Comparison of ENCODE assay signal across 23 cellular contexts in the genomic region with DNA sequence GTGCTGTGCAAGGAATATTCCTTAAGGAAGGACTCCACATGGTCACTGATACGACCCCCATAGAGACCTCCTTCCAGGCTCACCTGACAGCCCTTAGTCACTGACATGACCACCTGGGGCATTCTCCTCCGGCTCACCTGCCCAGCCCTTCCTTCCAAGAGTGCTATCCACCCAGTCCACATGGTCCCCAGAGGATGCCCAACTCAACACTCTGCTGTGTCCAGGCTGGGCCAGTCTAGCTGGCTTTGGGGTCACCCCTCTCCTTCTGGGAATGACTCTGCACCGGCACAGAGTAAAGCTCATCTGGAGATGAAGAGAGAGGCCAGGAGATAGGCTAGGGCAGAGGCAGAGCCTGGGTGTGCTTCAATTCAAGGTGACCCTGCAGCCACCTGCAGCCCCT.
DNase-seq lines count a peak whose midpoint lies in the region; ATAC-seq and TF ChIP-seq lines count a peak whose summit lies in the region.
"Had no signal": no experiment of that assay in that cellular context is flagged by ENCODE, and none has a peak within 500 bp of the region (broad histone marks: within the 10 kb centered on the region; RNA-seq: fewer than 3 reads in every experiment).

No MANE protein-coding gene starts in this region.

- H3K79me1 ChIP-seq in trophoblast cell (ENCODE audit: low read length) = no peaks in the 10 kb centered on the region

- H3K9me3 Mint-ChIP-seq in stimulated activated effector memory CD8-positive, alpha-beta T cell treated with anti-CD3 and anti-CD28 coated beads, Interleukin-12 subunit alpha, Interleukin-12 subunit beta, amount 100 ng/mL, for 72 hours = peaks cover 3% of the 10 kb centered on the region
- H3K9me3 Mint-ChIP-seq: CD4-positive, alpha-beta T cell had no signal

- POLR2A ChIA-PET in OCI-LY7 (lab: Charles Lee) = no interaction called here
- POLR2A ChIA-PET in A673 (lab: Charles Lee; ENCODE audit: low non-redundant PET) = no interaction called here

- no peaks in the 10 kb centered on the region for H3K27me3 ChIP-seq in right atrium auricular region
- no peaks in the 10 kb centered on the region for H3K27me3 ChIP-seq in trophoblast cell (ENCODE audit: insufficient read depth, low read length)
- H3K27me3 ChIP-seq in A673 (replicated peaks; ENCODE audit: insufficient read depth, low read depth, low read length, poor library complexity) = no peaks in the 10 kb centered on the region
- H3K27me3 ChIP-seq: BE2C; BLaER1 treated with 17β-estradiol and CSF1 and Interleukin-3, amounts not matched to agents 10 nM and 100 nM had no signal

- intact Hi-C loops in cardiac septum (cut with DNase I) (no loop called here), OCI-LY7 (cut with micrococcal nuclease; ENCODE audit: unreplicated experiment) (no loop called here), A673 (cut with micrococcal nuclease; ENCODE audit: unreplicated experiment) (no loop called here)

- H4K91ac ChIP-seq in trophoblast cell (ENCODE audit: low read depth, low read length) = no peak overlapping the region

- H3K4me1 ChIP-seq in right atrium auricular region = peaks cover 0 to 8% of the 10 kb centered on the region in 2 donors
- peaks cover 15 to 22% of the 10 kb centered on the region in 2 experiments for H3K4me1 ChIP-seq in trophoblast cell (ENCODE audit: control insufficient read depth in 1 of 2, insufficient read depth in 2 of 2, low read length in 2 of 2)
- H3K4me1 ChIP-seq in OCI-LY7 (ENCODE audit: insufficient read depth, low read length, poor library complexity, severe bottlenecking) = peaks cover 7% of the 10 kb centered on the region
- no peaks in the 10 kb centered on the region for H3K4me1 ChIP-seq in A673 (ENCODE audit: insufficient read depth, low read length, poor library complexity, severe bottlenecking)

- no CpG with 5 or more reads among the region's 3 CpGs for WGBS in trophoblast cell (ENCODE audit: extremely low coverage, insufficient coverage, insufficient read length)

- no peak overlapping the region for H3K9ac ChIP-seq in trophoblast cell (ENCODE audit: low read length)
- H3K9ac ChIP-seq: BLaER1 treated with 17β-estradiol and CSF1 and Interleukin-3, amounts not matched to agents 10 nM and 100 nM; GM23248 had no signal

- peak overlapping the region; percentile 33 for H3K14ac ChIP-seq in trophoblast cell (ENCODE audit: low read length)

- H3K4me2 ChIP-seq in trophoblast cell (ENCODE audit: low read length) (no peak overlapping the region), OCI-LY7 (ENCODE audit: low read length) (no peak overlapping the region)

- H3K27ac Mint-ChIP-seq in stimulated activated effector memory CD8-positive, alpha-beta T cell treated with anti-CD3 and anti-CD28 coated beads, Interleukin-12 subunit alpha, Interleukin-12 subunit beta, amount 100 ng/mL, for 72 hours = no peak overlapping the region
- H3K27ac Mint-ChIP-seq: CD4-positive, alpha-beta T cell; CD8-positive, alpha-beta memory T cell had no signal

- no peak overlapping the region for H3K4me3 ChIP-seq in right atrium auricular region
- no peak overlapping the region for H3K4me3 ChIP-seq in trophoblast cell (ENCODE audit: low read depth, low read length)
- no peak overlapping the region for H3K4me3 ChIP-seq in OCI-LY7 (ENCODE audit: low read depth, low read length, poor library complexity, severe bottlenecking)
- no peak overlapping the region for H3K4me3 ChIP-seq in A673 (ENCODE audit: low read depth, low read length, poor library complexity, severe bottlenecking)
- H3K4me3 ChIP-seq: BLaER1 treated with 17β-estradiol and CSF1 and Interleukin-3, amounts not matched to agents 10 nM and 100 nM; GM23248 had no signal

- H2BK120ac ChIP-seq in trophoblast cell (ENCODE audit: insufficient read depth, low read length, poor library complexity) = no peak overlapping the region

- peaks cover 88% of the 10 kb centered on the region for H3K36me3 ChIP-seq in right atrium auricular region
- peaks cover 78 to 84% of the 10 kb centered on the region in 2 experiments for H3K36me3 ChIP-seq in trophoblast cell (ENCODE audit: control insufficient read depth in 1 of 2, insufficient read depth in 2 of 2, low read length in 2 of 2)
- H3K36me3 ChIP-seq in OCI-LY7 (ENCODE audit: insufficient read depth, low read length) = peaks cover 19% of the 10 kb centered on the region
- no peaks in the 10 kb centered on the region for H3K36me3 ChIP-seq in A673 (ENCODE audit: insufficient read depth, low read length, poor library complexity, severe bottlenecking)
- H3K36me3 ChIP-seq: BE2C had no signal

- H2AFZ ChIP-seq in trophoblast cell (ENCODE audit: insufficient read depth, low read length, poor library complexity) (no peak overlapping the region), OCI-LY7 (ENCODE audit: low read length) (no peak overlapping the region)
- H2AFZ ChIP-seq: GM23248 had no signal

- no peaks in the 10 kb centered on the region for H3K9me2 ChIP-seq in OCI-LY7 (ENCODE audit: insufficient read depth, low read length)

- no peak overlapping the region for H4K12ac ChIP-seq in trophoblast cell (ENCODE audit: low read depth, low read length)

- no peak overlapping the region for H3K4ac ChIP-seq in trophoblast cell (ENCODE audit: low read depth, low read length)

- CTCF ChIA-PET in OCI-LY7 (lab: Charles Lee; ENCODE audit: unreplicated experiment) (no interaction called here), A673 (lab: Charles Lee) (no interaction called here)

- H3K9me3 ChIP-seq in right atrium auricular region = no peaks in the 10 kb centered on the region
- peaks cover 8% of the 10 kb centered on the region for H3K9me3 ChIP-seq in trophoblast cell (ENCODE audit: insufficient read depth, low read depth, low read length)
- H3K9me3 ChIP-seq in OCI-LY7 (ENCODE audit: low read length) = no peaks in the 10 kb centered on the region
- no peaks in the 10 kb centered on the region for H3K9me3 ChIP-seq in A673 (ENCODE audit: low read depth, low read length, poor library complexity, severe bottlenecking)
- H3K9me3 ChIP-seq: BE2C had no signal

- H2BK5ac ChIP-seq in trophoblast cell (ENCODE audit: low read depth, low read length, poor library complexity) = no peak overlapping the region

- H3K4me1 Mint-ChIP-seq in stimulated activated effector memory CD8-positive, alpha-beta T cell treated with anti-CD3 and anti-CD28 coated beads, Interleukin-12 subunit alpha, Interleukin-12 subunit beta, amount 100 ng/mL, for 72 hours = no peaks in the 10 kb centered on the region
- H3K4me1 Mint-ChIP-seq: CD14-positive monocyte; CD8-positive, alpha-beta memory T cell had no signal

- H3K79me2 ChIP-seq in trophoblast cell (ENCODE audit: control insufficient read depth, insufficient read depth, low read length, poor library complexity) = no peaks in the 10 kb centered on the region
- no peaks in the 10 kb centered on the region for H3K79me2 ChIP-seq in OCI-LY7 (ENCODE audit: insufficient read depth, low read depth, low read length)

- no peak overlapping the region for H3K23ac ChIP-seq in trophoblast cell (ENCODE audit: low read length)

- H3K36me3 Mint-ChIP-seq in stimulated activated effector memory CD8-positive, alpha-beta T cell treated with anti-CD3 and anti-CD28 coated beads, Interleukin-12 subunit alpha, Interleukin-12 subunit beta, amount 100 ng/mL, for 72 hours = no peaks in the 10 kb centered on the region
- H3K36me3 Mint-ChIP-seq: CD8-positive, alpha-beta memory T cell had no signal

- no peak overlapping the region for H4K8ac ChIP-seq in trophoblast cell (ENCODE audit: low read depth, low read length)

- H4K20me1 ChIP-seq in OCI-LY7 (ENCODE audit: insufficient read depth, low read length) = no peaks in the 10 kb centered on the region

- H3K27ac ChIP-seq in right atrium auricular region = no peak overlapping the region
- no peak overlapping the region for H3K27ac ChIP-seq in trophoblast cell (ENCODE audit: low read depth, low read length)
- no peak overlapping the region for H3K27ac ChIP-seq in OCI-LY7 (ENCODE audit: low read depth, low read length, poor library complexity, severe bottlenecking)
- no peak overlapping the region for H3K27ac ChIP-seq in A673 (ENCODE audit: low read depth, low read length, poor library complexity, severe bottlenecking)
- H3K27ac ChIP-seq: 22Rv1, GM23248 had no signal

- peak; percentile 9 for ATAC-seq in stimulated activated effector memory CD8-positive, alpha-beta T cell treated with anti-CD3 and anti-CD28 coated beads, Interleukin-12 subunit alpha, Interleukin-12 subunit beta, amount 100 ng/mL, for 72 hours

- H2AK5ac ChIP-seq in trophoblast cell (ENCODE audit: low read length) = no peak overlapping the region

- BruUV-seq in OCI-LY7 (replicated peaks; lab: Mats Ljungman, UMichigan) = no TSS peak
- no TSS peak for BruUV-seq in A673 (replicated peaks; lab: Mats Ljungman, UMichigan)

- no peak overlapping the region for H3K4me3 Mint-ChIP-seq in stimulated activated effector memory CD8-positive, alpha-beta T cell treated with anti-CD3 and anti-CD28 coated beads, Interleukin-12 subunit alpha, Interleukin-12 subunit beta, amount 100 ng/mL, for 72 hours
- H3K4me3 Mint-ChIP-seq: CD14-positive monocyte; CD4-positive, alpha-beta T cell; CD8-positive, alpha-beta memory T cell had no signal

- H2BK12ac ChIP-seq in trophoblast cell (ENCODE audit: low read length) = no peak overlapping the region

- TF ChIP-seq CTCF in right atrium auricular region (IDR thresholded peaks at IDR 0.05) (no peak), OCI-LY7 (conservative IDR thresholded peaks at IDR 0.05; ENCODE audit: low read length) (no peak), A673 (conservative IDR thresholded peaks at IDR 0.05; ENCODE audit: low read depth, low read length) (no peak)

- H3K18ac ChIP-seq in trophoblast cell (ENCODE audit: low read length) = no peak overlapping the region

- DNase-seq in cardiac septum (ENCODE audit: low spot score) (peak; percentile 51), right atrium auricular region (ENCODE audit: low spot score) (no peak), trophoblast cell (no peak), OCI-LY7 (ENCODE audit: low spot score) (no peak), mesenteric fat pad (ENCODE audit: low spot score) (no peak), NOMO-1 (lab: John Stamatoyannopoulos, UW; ENCODE audit: unreplicated experiment in 2 of 2) (no peak), A673 (ENCODE audit: low spot score) (no peak)
- DNase-seq in stimulated activated effector memory CD8-positive, alpha-beta T cell treated with anti-CD3 and anti-CD28 coated beads, Interleukin-12 subunit alpha, Interleukin-12 subunit beta, amount 100 ng/mL, for 72 hours (ENCODE audit: low spot score in 2 of 2) = no peak
- DNase-seq: ACHN; AML-193; BE2C; CD4-positive, alpha-beta T cell; CD8-positive, alpha-beta memory T cell; DMS 273 treated with DMSO at 0.1 percent for 48 hours; DMS79; EL; GDM1; GM23248; H7; HCEC 1CT had no signal
